18 cellular contexts compared by ENCODE assay signal in the genomic region with DNA sequence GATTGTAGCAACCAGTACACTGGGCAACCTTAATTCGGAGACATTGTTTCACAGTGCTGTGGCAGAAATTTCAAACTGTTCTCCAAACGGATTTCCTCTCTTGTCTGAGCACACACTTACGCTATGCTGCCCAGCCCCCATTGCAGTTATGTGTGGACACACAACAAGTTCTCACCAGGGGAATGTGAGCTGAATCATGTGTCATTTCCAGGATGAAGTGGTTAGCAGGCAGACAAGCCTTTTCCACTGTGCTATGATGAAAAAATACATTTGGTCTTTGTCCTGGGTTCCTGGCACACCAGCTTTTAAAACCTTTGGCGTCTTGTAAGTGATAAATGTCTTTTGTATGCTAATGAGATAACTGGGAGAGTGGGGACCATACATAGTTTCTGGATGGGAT. TPM values are rescaled to one million over a fixed set of nuclear protein-coding genes. Genes with fewer than 3 reads are reported as not detected.
DNase-seq lines count a peak whose midpoint lies in the region; ATAC-seq and TF ChIP-seq lines count a peak whose summit lies in the region.
"Had no signal": no experiment of that assay in that cellular context is flagged by ENCODE, and none has a peak within 500 bp of the region (broad histone marks: within the 10 kb centered on the region; RNA-seq: fewer than 3 reads in every experiment).

No MANE protein-coding gene starts in this region.

- H3K4ac ChIP-seq in mesenchymal stem cell (ENCODE audit: low read depth in 1 of 2, low read length in 2 of 2) = no peak overlapping the region

- H3K9ac ChIP-seq in mesenchymal stem cell (ENCODE audit: low read length) = no peak overlapping the region

- no peak overlapping the region for H3K14ac ChIP-seq in mesenchymal stem cell (ENCODE audit: low read length in 2 of 2)

- no peak overlapping the region for H2BK5ac ChIP-seq in mesenchymal stem cell (ENCODE audit: low read depth, low read length, poor library complexity, severe bottlenecking)

- no peak overlapping the region for H3K27ac ChIP-seq in mesenchymal stem cell (ENCODE audit: low read length, poor library complexity, severe bottlenecking)
- H3K27ac ChIP-seq: psoas muscle, tibial nerve had no signal

- H3K23ac ChIP-seq in mesenchymal stem cell (ENCODE audit: low read length in 2 of 2) = no peak overlapping the region

- no peak overlapping the region for H2AFZ ChIP-seq in mesenchymal stem cell (ENCODE audit: low read depth, low read length)

- no peak overlapping the region for H3K4me3 ChIP-seq in epithelial cell of esophagus (ENCODE audit: low read length)
- no peak overlapping the region for H3K4me3 ChIP-seq in mesenchymal stem cell (ENCODE audit: insufficient read depth in 1 of 2, low read depth in 1 of 2, low read length in 2 of 2)
- H3K4me3 ChIP-seq: psoas muscle, tibial nerve had no signal

- H2AK5ac ChIP-seq in mesenchymal stem cell (ENCODE audit: low read length, severe bottlenecking) = no peak overlapping the region

- no peak overlapping the region for H2BK15ac ChIP-seq in mesenchymal stem cell (ENCODE audit: low read depth, poor library complexity, severe bottlenecking)

- ATAC-seq in GM18873 (IDR thresholded peaks at IDR 0.05; ENCODE audit: low FRiP score, unreplicated experiment) = no peak
- ATAC-seq: psoas muscle; stimulated activated naive B cell treated with anti-CD40 and anti-IgM and Interleukin-4, amounts not matched to agents 10 μg/mL and 1 μg/mL and 100 μg/mL, for 72 hours had no signal

- H3K27me3 ChIP-seq in mesenchymal stem cell (ENCODE audit: control insufficient read depth in 1 of 2, insufficient read depth in 1 of 2, low read length in 2 of 2) = no peaks in the 10 kb centered on the region
- H3K27me3 ChIP-seq: tibial nerve had no signal

- no peak overlapping the region for H3K18ac ChIP-seq in mesenchymal stem cell (ENCODE audit: low read depth in 1 of 2, low read length in 2 of 2)

- no peak overlapping the region for H2BK12ac ChIP-seq in mesenchymal stem cell (ENCODE audit: low read length in 2 of 2)

- 56% methylated on average over 4 of the region's 4 CpGs for WGBS in mesenchymal stem cell

- H4K8ac ChIP-seq in mesenchymal stem cell (ENCODE audit: low read length) = no peak overlapping the region

- H3K36me3 ChIP-seq in mesenchymal stem cell (ENCODE audit: control insufficient read depth in 1 of 2, insufficient read depth in 2 of 2, low read depth in 1 of 2, low read length in 2 of 2) = no peaks in the 10 kb centered on the region
- H3K36me3 ChIP-seq: tibial nerve had no signal

- peak; percentile 10 for DNase-seq in AG20443 (ENCODE audit: low spot score)
- peak; percentile 7 for DNase-seq in NCI-H82 treated with DMSO at 0.1 percent for 48 hours (lab: John Stamatoyannopoulos, UW; ENCODE audit: unreplicated experiment)
- peak; percentile 76 for DNase-seq in epithelial cell of esophagus (ENCODE audit: low read depth)
- peak; percentile 18 for DNase-seq in mesenchymal stem cell
- DNase-seq in foreskin melanocyte = no peak
- no peak for DNase-seq in DMS153 (lab: John Stamatoyannopoulos, UW)
- no peak for DNase-seq in DMS153 treated with DMSO at 0.1 percent for 48 hours (lab: John Stamatoyannopoulos, UW; ENCODE audit: unreplicated experiment)
- DNase-seq: activated T-cell treated with anti-CD3 and anti-CD28 coated beads, Interleukin-2, amount 50 U/mL, for 1 hour; CD4-positive, CD25-positive, alpha-beta regulatory T cell; endodermal cell; IMR-90; NCI-H1694 treated with DMSO at 0.1 percent for 48 hours; NCI-H345; psoas muscle; stimulated activated naive B cell treated with anti-CD40 and anti-IgM and Interleukin-4, amounts not matched to agents 10 μg/mL and 1 μg/mL and 100 μg/mL, for 72 hours; SW 1271 had no signal

- TF ChIP-seq CTCF in epithelial cell of esophagus (IDR thresholded peaks at IDR 0.05; ENCODE audit: insufficient read depth, low read depth, low read length, missing control alignments) = no peak

- no peaks in the 10 kb centered on the region for H3K79me1 ChIP-seq in mesenchymal stem cell (replicated peaks; ENCODE audit: low read length, poor library complexity, severe bottlenecking)

- H4K91ac ChIP-seq in mesenchymal stem cell (ENCODE audit: low read length) = no peak overlapping the region

- H3K4me2 ChIP-seq in mesenchymal stem cell (ENCODE audit: low read length, poor library complexity, severe bottlenecking) = no peak overlapping the region

- no peak overlapping the region for H2BK120ac ChIP-seq in mesenchymal stem cell (ENCODE audit: low read depth, low read length)

- H3K9me3 ChIP-seq in mesenchymal stem cell (ENCODE audit: control insufficient read depth, low read length) = no peaks in the 10 kb centered on the region
- H3K9me3 ChIP-seq: psoas muscle, tibial nerve had no signal

- no peaks in the 10 kb centered on the region for H3K4me1 ChIP-seq in mesenchymal stem cell (ENCODE audit: control insufficient read depth, insufficient read depth, low read depth, low read length)
- H3K4me1 ChIP-seq: psoas muscle, tibial nerve had no signal

RNA-seq across cellular contexts. Expression of a gene that starts 46.9 kb away (rescaled TPM):
- not detected for polyA plus RNA-seq in mesenchymal stem cell (2013, experiment 1 of 2)
- not detected for polyA plus RNA-seq in mesenchymal stem cell (2013, experiment 2 of 2)
- polyA plus RNA-seq: IMR-90 had no signal

Comparison
In these comparisons a context has a peak if more than half of its experiments do, and no peak if none do; other contexts are left out.
1. DNase-seq: peak in AG20443 (single experiment), NCI-H82 treated with DMSO at 0.1 percent for 48 hours (single experiment), epithelial cell of esophagus (single experiment) and mesenchymal stem cell (single experiment); none in foreskin melanocyte (single experiment), DMS153 (single experiment) and DMS153 treated with DMSO at 0.1 percent for 48 hours (single experiment).